ENCODE assay signal across 1 cellular context in genomic region chr17:7019406-7019805, GRCh38.
TF ChIP-seq lines count a peak whose summit lies in the region.

No MANE protein-coding gene starts in this region.

TF ChIP-seq in endothelial cell of umbilical vein, 7 proteins besides CTCF, POLR2A, EP300 and RAD21:
- no peak for TF ChIP-seq JUN (IDR thresholded peaks at IDR 0.05; ENCODE audit: borderline replicate concordance, insufficient read depth, insufficient read length, low read depth)
- TF ChIP-seq, protein P1, sequence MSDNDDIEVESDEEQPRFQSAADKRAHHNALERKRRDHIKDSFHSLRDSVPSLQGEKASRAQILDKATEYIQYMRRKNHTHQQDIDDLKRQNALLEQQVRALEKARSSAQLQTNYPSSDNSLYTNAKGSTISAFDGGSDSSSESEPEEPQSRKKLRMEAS (IDR thresholded peaks at IDR 0.05; ENCODE audit: insufficient read depth, insufficient read length): no peak
- no peak for TF ChIP-seq EZH2 (IDR thresholded peaks at IDR 0.05; ENCODE audit: borderline replicate concordance, low read depth, low read length, severe bottlenecking)
- TF ChIP-seq POLR2AphosphoS5 (IDR thresholded peaks at IDR 0.05; ENCODE audit: insufficient read depth, low read depth, low read length): no peak
- TF ChIP-seq FOS (IDR thresholded peaks at IDR 0.05; ENCODE audit: borderline replicate concordance, insufficient read depth, low read length): no peak
- no peak for TF ChIP-seq MYC (IDR thresholded peaks at IDR 0.05; ENCODE audit: low read depth, low read length)
- no peak for TF ChIP-seq GATA2 (IDR thresholded peaks at IDR 0.05; ENCODE audit: insufficient read depth, insufficient read length, low read depth, low read length)
